3 cellular contexts compared by ENCODE assay signal in the genomic region with DNA sequence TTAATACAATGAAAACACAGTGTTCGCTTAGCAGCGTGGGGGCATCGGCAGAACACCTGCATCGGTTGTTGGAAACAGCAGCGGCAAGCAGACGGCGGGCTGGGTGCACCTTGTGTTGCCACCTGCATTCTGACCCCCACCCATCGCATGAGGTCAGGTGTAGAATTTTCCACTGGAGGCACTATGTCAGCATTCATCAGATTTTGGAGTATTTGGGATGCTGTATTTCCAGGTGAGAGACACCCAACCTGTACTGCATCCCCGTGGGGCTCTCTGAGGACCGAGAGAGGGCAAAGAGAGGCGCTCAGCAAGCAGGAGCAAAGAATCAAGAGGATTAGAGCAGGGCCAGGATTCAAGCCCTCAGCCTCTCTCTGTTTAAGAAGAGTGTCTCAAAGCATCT.
"Had no signal": no experiment of that assay in that cellular context is flagged by ENCODE, and none has a peak within 500 bp of the region (broad histone marks: within the 10 kb centered on the region; RNA-seq: fewer than 3 reads in every experiment).

No MANE protein-coding gene starts in this region.

- DNase-seq: GDM1, GF-D8 had no signal

- ATAC-seq: GM12878 had no signal

- H3K4me3 ChIP-seq: GM12878 had no signal
